In the genomic region with DNA sequence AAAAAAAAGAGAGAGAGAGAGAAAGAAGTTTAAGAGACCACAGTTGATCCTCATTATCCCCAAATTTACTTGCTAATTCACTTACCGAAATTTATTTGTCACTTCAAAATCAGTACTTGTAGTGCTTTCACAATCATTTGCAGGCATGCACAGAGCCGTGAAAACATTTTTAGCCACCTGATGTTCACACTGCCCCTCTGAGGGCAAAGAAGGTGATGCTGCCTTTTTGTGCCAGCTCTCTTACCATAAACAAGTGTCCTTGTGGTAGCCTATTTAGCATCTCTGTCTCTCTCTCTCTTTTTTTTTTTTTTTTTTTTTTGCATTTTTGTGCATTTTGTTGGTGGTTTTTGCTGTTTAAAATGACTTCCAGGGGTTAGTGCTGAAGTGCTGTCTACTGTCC, we compare ENCODE assay signal across 1 cellular context.
TF ChIP-seq lines count a peak whose summit lies in the region.

No MANE protein-coding gene starts in this region.

TF ChIP-seq in GM12878, 131 proteins besides CTCF, POLR2A, EP300 and RAD21:
- no peak for TF ChIP-seq KLF5 (IDR thresholded peaks at IDR 0.05; ENCODE audit: partially characterized antibody)
- TF ChIP-seq LARP7 (IDR thresholded peaks at IDR 0.05): no peak
- TF ChIP-seq ATF2 (IDR thresholded peaks at IDR 0.05; ENCODE audit: low read length): no peak
- TF ChIP-seq SMC3 (IDR thresholded peaks at IDR 0.05; ENCODE audit: borderline replicate concordance, low read length): peak; percentile 26; the same call in 1 of the 2 replicates
- TF ChIP-seq NR2C1 (IDR thresholded peaks at IDR 0.05): no peak
